31 cellular contexts compared by ENCODE assay signal in genomic region chr18:76115580-76115979, GRCh38.
"Had no signal": no experiment of that assay in that cellular context is flagged by ENCODE, and none has a peak within 500 bp of the region (broad histone marks: within the 10 kb centered on the region; RNA-seq: fewer than 3 reads in every experiment).

No MANE protein-coding gene starts in this region.

- DNase-seq: activated CD4-positive, alpha-beta memory T cell treated with anti-CD3 and anti-CD28 coated beads, Interleukin-2, amount 10 ng/mL, durations not matched to agents 7 days and 5 days; activated CD4-positive, alpha-beta T cell treated with anti-CD3 and anti-CD28 coated beads for 36 hours; activated CD4-positive, alpha-beta T cell treated with anti-CD3 and anti-CD28 coated beads, Interleukin-2, amount 10 ng/mL, durations not matched to agents 7 days and 5 days; activated CD4-positive, alpha-beta T cell treated with anti-CD3 and anti-CD28 coated beads, Interleukin-2, amount 50 U/mL, for 4 hours; activated CD4-positive, CD25-positive, alpha-beta regulatory T cell; activated CD4-positive, CD25-positive, alpha-beta regulatory T cell treated with anti-CD3 and anti-CD28 coated beads, Interleukin-2, amount 50 U/mL, for 72 hours; activated CD8-positive, alpha-beta memory T cell treated with anti-CD3 and anti-CD28 coated beads, Interleukin-2, amount 50 U/mL, for 48 hours; activated gamma-delta T cell; activated naive CD4-positive, alpha-beta T cell; activated naive CD4-positive, alpha-beta T cell treated with anti-CD3 and anti-CD28 coated beads, Interleukin-2, amount 10 ng/mL, durations not matched to agents 7 days and 5 days; activated naive CD8-positive, alpha-beta T cell treated with anti-CD3 and anti-CD28 coated beads, Interleukin-2, amount 10 ng/mL, durations not matched to agents 7 days and 5 days; activated T-cell treated with anti-CD3 and anti-CD28 coated beads for 4 hours; activated T-cell treated with anti-CD3 and anti-CD28 coated beads, Interleukin-2, amount 50 U/mL, for 24 hours; activated T-cell treated with anti-CD3 and anti-CD28 coated beads, Interleukin-2, amount 50 U/mL, for 72 hours; central memory CD4-positive, alpha-beta T cell; cerebellar nuclear complex; colonic mucosa; effector CD8-positive, alpha-beta T cell; esophagus squamous epithelium; foreskin melanocyte; T-helper 1 cell; T-helper 17 cell; T1000 had no signal

- H3K4me3 ChIP-seq: ascending aorta, breast epithelium, cardiac muscle cell, colonic mucosa, esophagus squamous epithelium, gastroesophageal sphincter had no signal

- H3K36me3 ChIP-seq: ascending aorta, breast epithelium, cardiac muscle cell, colonic mucosa, esophagus squamous epithelium, gastroesophageal sphincter had no signal

- H3K4me1 ChIP-seq: ascending aorta, breast epithelium, colonic mucosa, esophagus squamous epithelium, gastroesophageal sphincter had no signal

- H3K27ac ChIP-seq: ascending aorta, breast epithelium, cardiac muscle cell, colonic mucosa, epithelial cell of prostate, esophagus squamous epithelium, gastroesophageal sphincter had no signal

- H3K27me3 ChIP-seq: ascending aorta, breast epithelium, cardiac muscle cell, colonic mucosa, esophagus squamous epithelium, gastroesophageal sphincter had no signal

- ATAC-seq: activated CD4-positive, alpha-beta T cell treated with anti-CD3 and anti-CD28 coated beads for 36 hours; activated naive CD4-positive, alpha-beta T cell treated with anti-CD3 and anti-CD28 coated beads, Interleukin-2, amount 50 U/mL, for 72 hours; activated T-cell treated with anti-CD3 and anti-CD28 coated beads, Interleukin-2, amount 50 U/mL, for 72 hours; gastroesophageal sphincter; T-helper 17 cell had no signal

- FAIRE-seq: endometrium, endothelial cell of umbilical vein had no signal

- H3K9me3 ChIP-seq: ascending aorta, breast epithelium, colonic mucosa, esophagus squamous epithelium had no signal
